Comparison of ENCODE assay signal across 19 cellular contexts in genomic region chr1:3211996-3212395, GRCh38.
"Had no signal": no experiment of that assay in that cellular context is flagged by ENCODE, and none has a peak within 500 bp of the region (broad histone marks: within the 10 kb centered on the region; RNA-seq: fewer than 3 reads in every experiment).

No MANE protein-coding gene starts in this region.

- H3K36me3 Mint-ChIP-seq: activated naive CD4-positive, alpha-beta T cell treated with anti-CD3 and anti-CD28 coated beads, Interleukin-2, amount 10 ng/mL, durations not matched to agents 7 days and 5 days; naive thymus-derived CD4-positive, alpha-beta T cell; WTC11 had no signal

- DNase-seq: activated CD4-positive, alpha-beta memory T cell treated with anti-CD3 and anti-CD28 coated beads, Interleukin-2, amount 10 ng/mL, durations not matched to agents 7 days and 5 days; activated CD4-positive, alpha-beta T cell treated with anti-CD3 and anti-CD28 coated beads for 4 hours; activated naive CD4-positive, alpha-beta T cell treated with anti-CD3 and anti-CD28 coated beads, Interleukin-2, amount 10 ng/mL, durations not matched to agents 7 days and 5 days; activated T-cell treated with anti-CD3 and anti-CD28 coated beads, Interleukin-2, amount 50 U/mL, for 24 hours; cortex of kidney; effector CD8-positive, alpha-beta T cell; foreskin keratinocyte; heart left ventricle; naive thymus-derived CD4-positive, alpha-beta T cell; psoas muscle; right lobe of liver; stimulated activated CD4-positive, alpha-beta T cell treated with anti-CD3 and anti-CD28 coated beads, Interleukin-4, amount 100 ng/mL, for 4 hours; stimulated activated CD8-positive, alpha-beta memory T cell treated with anti-CD3 and anti-CD28 coated beads, Interleukin-4, amount 100 ng/mL, for 48 hours; stimulated activated naive CD4-positive, alpha-beta T cell treated with Interleukin-2 at 50 U/mL for 16 hours; T-helper 2 cell; trophoblast cell had no signal

- H3K4me3 ChIP-seq: heart left ventricle, psoas muscle, right lobe of liver, smooth muscle cell had no signal

- H3K9me3 ChIP-seq: heart left ventricle, psoas muscle, right lobe of liver had no signal

- H3K4me2 ChIP-seq: smooth muscle cell had no signal

- H3K4me1 ChIP-seq: foreskin keratinocyte, psoas muscle, right lobe of liver had no signal

- H3K27ac ChIP-seq: foreskin keratinocyte, heart left ventricle, psoas muscle, right lobe of liver had no signal

- H3K4me3 Mint-ChIP-seq: activated CD4-positive, alpha-beta memory T cell treated with anti-CD3 and anti-CD28 coated beads, Interleukin-2, amount 10 ng/mL, durations not matched to agents 7 days and 5 days; activated naive CD4-positive, alpha-beta T cell treated with anti-CD3 and anti-CD28 coated beads, Interleukin-2, amount 10 ng/mL, durations not matched to agents 7 days and 5 days; activated T-cell treated with anti-CD3 and anti-CD28 coated beads, Interleukin-2, amount 50 U/mL, for 24 hours; naive thymus-derived CD4-positive, alpha-beta T cell; WTC11 had no signal

- H3K27ac Mint-ChIP-seq: activated CD4-positive, alpha-beta memory T cell treated with anti-CD3 and anti-CD28 coated beads, Interleukin-2, amount 10 ng/mL, durations not matched to agents 7 days and 5 days; activated naive CD4-positive, alpha-beta T cell treated with anti-CD3 and anti-CD28 coated beads, Interleukin-2, amount 10 ng/mL, durations not matched to agents 7 days and 5 days; activated T-cell treated with anti-CD3 and anti-CD28 coated beads, Interleukin-2, amount 50 U/mL, for 24 hours; naive thymus-derived CD4-positive, alpha-beta T cell had no signal

- ATAC-seq: foreskin keratinocyte; heart left ventricle; left lobe of liver; naive thymus-derived CD4-positive, alpha-beta T cell; psoas muscle; WTC11 had no signal

- H3K27me3 Mint-ChIP-seq: activated CD4-positive, alpha-beta memory T cell treated with anti-CD3 and anti-CD28 coated beads, Interleukin-2, amount 10 ng/mL, durations not matched to agents 7 days and 5 days; activated naive CD4-positive, alpha-beta T cell treated with anti-CD3 and anti-CD28 coated beads, Interleukin-2, amount 10 ng/mL, durations not matched to agents 7 days and 5 days had no signal

- H3K4me1 Mint-ChIP-seq: activated CD4-positive, alpha-beta memory T cell treated with anti-CD3 and anti-CD28 coated beads, Interleukin-2, amount 10 ng/mL, durations not matched to agents 7 days and 5 days; activated naive CD4-positive, alpha-beta T cell treated with anti-CD3 and anti-CD28 coated beads, Interleukin-2, amount 10 ng/mL, durations not matched to agents 7 days and 5 days; naive thymus-derived CD4-positive, alpha-beta T cell; WTC11 had no signal

- H3K36me3 ChIP-seq: heart left ventricle, right lobe of liver had no signal

- H3K9me3 Mint-ChIP-seq: activated CD4-positive, alpha-beta memory T cell treated with anti-CD3 and anti-CD28 coated beads, Interleukin-2, amount 10 ng/mL, durations not matched to agents 7 days and 5 days; activated naive CD4-positive, alpha-beta T cell treated with anti-CD3 and anti-CD28 coated beads, Interleukin-2, amount 10 ng/mL, durations not matched to agents 7 days and 5 days; activated T-cell treated with anti-CD3 and anti-CD28 coated beads, Interleukin-2, amount 50 U/mL, for 24 hours; WTC11 had no signal

- H3K27me3 ChIP-seq: foreskin keratinocyte, heart left ventricle, right lobe of liver had no signal
